7 cellular contexts compared by ENCODE assay signal in the genomic region with DNA sequence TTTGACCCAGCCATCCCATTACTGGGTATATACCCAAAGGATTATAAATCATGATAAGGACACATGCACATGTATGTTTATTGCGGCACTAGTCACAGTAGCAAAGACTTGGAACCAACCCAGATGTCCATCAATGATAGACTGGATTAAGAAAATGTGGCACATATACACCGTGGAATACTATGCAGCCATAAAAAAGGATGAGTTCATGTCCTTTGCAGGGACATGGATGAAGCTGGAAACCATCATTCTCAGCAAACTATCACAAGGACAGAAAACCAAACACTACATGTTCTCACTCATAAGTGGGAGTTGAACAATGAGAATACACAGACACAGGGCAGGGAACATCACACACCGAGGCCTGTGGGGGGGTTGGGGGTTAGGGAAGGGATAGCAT. TPM values are rescaled to one million over a fixed set of nuclear protein-coding genes. Genes with fewer than 3 reads are reported as not detected.
DNase-seq lines count a peak whose midpoint lies in the region; ATAC-seq, FAIRE-seq and TF ChIP-seq lines count a peak whose summit lies in the region.
"Not testable (repeated sequence)": the region's sequence is repeated elsewhere in the genome, so short reads cannot be mapped to it uniquely, and the experiment has no call there.

No MANE protein-coding gene starts in this region.

- H3K4me1 ChIP-seq in BLaER1 treated with 17β-estradiol and CSF1 and Interleukin-3, amounts not matched to agents 10 nM and 100 nM, result peaks cover 19 to 89% (median 48%) of the 10 kb centered on the region in 10 experiments
- H3K4me1 ChIP-seq in GM12878 (ENCODE audit: control insufficient read depth, insufficient read depth, low read length), result peaks cover 30% of the 10 kb centered on the region

- H3K27ac Mint-ChIP-seq in activated CD4-positive, alpha-beta memory T cell treated with anti-CD3 and anti-CD28 coated beads for 36 hours, result peak overlapping the region; percentile 67
- peak overlapping the region; percentile 18 for H3K27ac Mint-ChIP-seq in activated T-helper 1 cell treated with anti-CD3 and anti-CD28 coated beads, Interleukin-12 subunit alpha, Interleukin-12 subunit beta, Interleukin-2, Interleukin-4 antibody, amounts not matched to agents 30 ng/mL and 10 ng/mL and 1 ng/mL, durations not matched to agents 14 hours and 24 hours and 36 hours
- H3K27ac Mint-ChIP-seq in activated naive CD4-positive, alpha-beta T cell treated with anti-CD3 and anti-CD28 coated beads, Interleukin-2, amount 50 U/mL, for 24 hours, result peak overlapping the region; percentile 56
- H3K27ac Mint-ChIP-seq in natural killer cell treated with Interleukin-12 subunit alpha and Interleukin-12 subunit beta and Interleukin-15 and Interleukin-18, amount 100 ng/mL, for 72 hours, result peak overlapping the region; percentile 22

- peak; percentile 4 for DNase-seq in activated CD4-positive, alpha-beta memory T cell treated with anti-CD3 and anti-CD28 coated beads for 36 hours
- not testable (repeated sequence) for DNase-seq in activated T-helper 1 cell treated with anti-CD3 and anti-CD28 coated beads, Interleukin-12 subunit alpha, Interleukin-12 subunit beta, Interleukin-2, Interleukin-4 antibody, amounts not matched to agents 30 ng/mL and 10 ng/mL and 1 ng/mL, durations not matched to agents 14 hours and 24 hours and 36 hours (ENCODE audit: low spot score); GM12878 (ENCODE audit: low read depth, low spot score); natural killer cell treated with Interleukin-12 subunit alpha and Interleukin-12 subunit beta and Interleukin-15 and Interleukin-18, amount 100 ng/mL, for 72 hours (ENCODE audit: low spot score)

- peaks cover 0 to 49% (median 39%) of the 10 kb centered on the region in 11 experiments; a peak in 16 of 22 replicates for H3K9me3 ChIP-seq in BLaER1 treated with 17β-estradiol and CSF1 and Interleukin-3, amounts not matched to agents 10 nM and 100 nM (replicated peaks in 1 of 11)
- not testable (repeated sequence) for H3K9me3 ChIP-seq in SU-DHL-6 (ENCODE audit: insufficient read depth, low read length); GM12878 (replicated peaks; ENCODE audit: control insufficient read depth, insufficient read depth, low read length)

- H2AFZ ChIP-seq in SU-DHL-6 (ENCODE audit: low read depth, low read length, severe bottlenecking); GM12878 (ENCODE audit: control insufficient read depth, low read depth, low read length): not testable (repeated sequence)

- peaks cover 13% of the 10 kb centered on the region for H3K36me3 Mint-ChIP-seq in activated CD4-positive, alpha-beta memory T cell treated with anti-CD3 and anti-CD28 coated beads for 36 hours
- peaks cover 26% of the 10 kb centered on the region for H3K36me3 Mint-ChIP-seq in activated T-helper 1 cell treated with anti-CD3 and anti-CD28 coated beads, Interleukin-12 subunit alpha, Interleukin-12 subunit beta, Interleukin-2, Interleukin-4 antibody, amounts not matched to agents 30 ng/mL and 10 ng/mL and 1 ng/mL, durations not matched to agents 14 hours and 24 hours and 36 hours (ENCODE audit: low read depth)
- H3K36me3 Mint-ChIP-seq in activated naive CD4-positive, alpha-beta T cell treated with anti-CD3 and anti-CD28 coated beads, Interleukin-2, amount 50 U/mL, for 24 hours, result peaks cover 23% of the 10 kb centered on the region
- peaks cover 19% of the 10 kb centered on the region for H3K36me3 Mint-ChIP-seq in natural killer cell treated with Interleukin-12 subunit alpha and Interleukin-12 subunit beta and Interleukin-15 and Interleukin-18, amount 100 ng/mL, for 72 hours

- peaks cover 34% of the 10 kb centered on the region for H3F3A ChIP-seq in SU-DHL-6 (ENCODE audit: insufficient read depth)

- TF ChIP-seq CTCF in SU-DHL-6 (IDR thresholded peaks at IDR 0.05; ENCODE audit: insufficient read depth, low read length, poor library complexity, severe bottlenecking); GM12878 (IDR thresholded peaks at IDR 0.05 in 2 of 3, conservative IDR thresholded peaks at IDR 0.05 in 1 of 3; ENCODE audit: control insufficient read depth in 2 of 3, extremely low read depth in 1 of 3, insufficient read depth in 1 of 3, low read depth in 3 of 3, low read length in 3 of 3): not testable (repeated sequence)

- not testable (repeated sequence) for FAIRE-seq in GM12878 (lab: Jason Lieb, UNC)

- not testable (repeated sequence) for H3K27me3 Mint-ChIP-seq in activated CD4-positive, alpha-beta memory T cell treated with anti-CD3 and anti-CD28 coated beads for 36 hours; activated T-helper 1 cell treated with anti-CD3 and anti-CD28 coated beads, Interleukin-12 subunit alpha, Interleukin-12 subunit beta, Interleukin-2, Interleukin-4 antibody, amounts not matched to agents 30 ng/mL and 10 ng/mL and 1 ng/mL, durations not matched to agents 14 hours and 24 hours and 36 hours (ENCODE audit: insufficient read depth); activated naive CD4-positive, alpha-beta T cell treated with anti-CD3 and anti-CD28 coated beads, Interleukin-2, amount 50 U/mL, for 24 hours; natural killer cell treated with Interleukin-12 subunit alpha and Interleukin-12 subunit beta and Interleukin-15 and Interleukin-18, amount 100 ng/mL, for 72 hours

- H3K36me3 ChIP-seq in BLaER1 treated with 17β-estradiol and CSF1 and Interleukin-3, amounts not matched to agents 10 nM and 100 nM; SU-DHL-6 (ENCODE audit: low read length); GM12878 (ENCODE audit: control insufficient read depth in 2 of 2, insufficient read depth in 2 of 2, low read length in 1 of 2): not testable (repeated sequence)

- H3K4me2 ChIP-seq in BLaER1 treated with 17β-estradiol and CSF1 and Interleukin-3, amounts not matched to agents 10 nM and 100 nM, result peak overlapping the region in 2 of 11 experiments; percentile 57 to 75; a peak in 2 of 22 replicates
- not testable (repeated sequence) for H3K4me2 ChIP-seq in SU-DHL-6 (ENCODE audit: low read depth, low read length, poor library complexity, severe bottlenecking); GM12878 (ENCODE audit: control insufficient read depth, insufficient read depth)

- H3K27ac ChIP-seq in BLaER1 treated with 17β-estradiol and CSF1 and Interleukin-3, amounts not matched to agents 10 nM and 100 nM, result peak overlapping the region in 10 of 11 experiments; percentile 80 to 90 (median 84); a peak in 18 of 22 replicates
- peak overlapping the region; percentile 89; the same call in 1 of the 2 replicates for H3K27ac ChIP-seq in SU-DHL-6 (ENCODE audit: low read depth, low read length)
- H3K27ac ChIP-seq in GM12878 (ENCODE audit: control insufficient read depth, insufficient read depth), result not testable (repeated sequence)

- not testable (repeated sequence) for ATAC-seq in GM12878; natural killer cell treated with Interleukin-12 subunit alpha and Interleukin-12 subunit beta and Interleukin-15 and Interleukin-18, amount 100 ng/mL, for 72 hours

- TF ChIP-seq POLR2A in GM12878 (IDR thresholded peaks at IDR 0.05; ENCODE audit: low read depth, low read length), result not testable (repeated sequence)

- peaks cover 22% of the 10 kb centered on the region for H3K9me3 Mint-ChIP-seq in activated CD4-positive, alpha-beta memory T cell treated with anti-CD3 and anti-CD28 coated beads for 36 hours
- H3K9me3 Mint-ChIP-seq in activated T-helper 1 cell treated with anti-CD3 and anti-CD28 coated beads, Interleukin-12 subunit alpha, Interleukin-12 subunit beta, Interleukin-2, Interleukin-4 antibody, amounts not matched to agents 30 ng/mL and 10 ng/mL and 1 ng/mL, durations not matched to agents 14 hours and 24 hours and 36 hours, result peaks cover 28% of the 10 kb centered on the region
- not testable (repeated sequence) for H3K9me3 Mint-ChIP-seq in activated naive CD4-positive, alpha-beta T cell treated with anti-CD3 and anti-CD28 coated beads, Interleukin-2, amount 50 U/mL, for 24 hours; natural killer cell treated with Interleukin-12 subunit alpha and Interleukin-12 subunit beta and Interleukin-15 and Interleukin-18, amount 100 ng/mL, for 72 hours

- in situ Hi-C loops in GM12878 (cut with MboI), result not testable (repeated sequence)

- intact Hi-C loops in activated CD4-positive, alpha-beta memory T cell treated with anti-CD3 and anti-CD28 coated beads for 36 hours (cut with micrococcal nuclease), result loop anchor here (5.0 kb wide), 1 partner anchor 286 kb away; no protein-coding TSS in a partner anchor
- intact Hi-C loops in activated T-helper 1 cell treated with anti-CD3 and anti-CD28 coated beads, Interleukin-12 subunit alpha, Interleukin-12 subunit beta, Interleukin-2, Interleukin-4 antibody, amounts not matched to agents 30 ng/mL and 10 ng/mL and 1 ng/mL, durations not matched to agents 14 hours and 24 hours and 36 hours (cut with micrococcal nuclease), result loop anchor here (5.0 kb wide), 2 partner anchors 211 to 286 kb away; no protein-coding TSS in a partner anchor
- intact Hi-C loops in GM12878 (cut with micrococcal nuclease; ENCODE audit: unreplicated experiment), result not testable (repeated sequence)

- TF ChIP-seq EP300 in GM12878 (IDR thresholded peaks at IDR 0.05; ENCODE audit: borderline replicate concordance in 1 of 2, control insufficient read depth in 1 of 2, low read depth in 2 of 2, low read length in 2 of 2), result not testable (repeated sequence)

- not testable (repeated sequence) for H3K9ac ChIP-seq in BLaER1 treated with 17β-estradiol and CSF1 and Interleukin-3, amounts not matched to agents 10 nM and 100 nM; SU-DHL-6 (ENCODE audit: low read length); GM12878 (ENCODE audit: control insufficient read depth, insufficient read depth, low read length)

- not testable (repeated sequence) for TF ChIP-seq RAD21 in GM12878 (IDR thresholded peaks at IDR 0.05; ENCODE audit: insufficient read depth, low read depth, low read length)

- not testable (repeated sequence) for H3K4me3 ChIP-seq in BLaER1 treated with 17β-estradiol and CSF1 and Interleukin-3, amounts not matched to agents 10 nM and 100 nM; SU-DHL-6 (ENCODE audit: insufficient read depth, low read length, poor library complexity, severe bottlenecking); GM12878

- H3K27me3 ChIP-seq in BLaER1 treated with 17β-estradiol and CSF1 and Interleukin-3, amounts not matched to agents 10 nM and 100 nM; SU-DHL-6 (ENCODE audit: low read length); GM12878 (replicated peaks in 1 of 2; ENCODE audit: control insufficient read depth in 2 of 2, insufficient read depth in 2 of 2, low read length in 1 of 2): not testable (repeated sequence)

- H3K4me1 Mint-ChIP-seq in activated CD4-positive, alpha-beta memory T cell treated with anti-CD3 and anti-CD28 coated beads for 36 hours (ENCODE audit: low read depth), result peaks cover 76% of the 10 kb centered on the region
- H3K4me1 Mint-ChIP-seq in activated T-helper 1 cell treated with anti-CD3 and anti-CD28 coated beads, Interleukin-12 subunit alpha, Interleukin-12 subunit beta, Interleukin-2, Interleukin-4 antibody, amounts not matched to agents 30 ng/mL and 10 ng/mL and 1 ng/mL, durations not matched to agents 14 hours and 24 hours and 36 hours (ENCODE audit: low read depth), result peaks cover 74% of the 10 kb centered on the region
- H3K4me1 Mint-ChIP-seq in activated naive CD4-positive, alpha-beta T cell treated with anti-CD3 and anti-CD28 coated beads, Interleukin-2, amount 50 U/mL, for 24 hours, result peaks cover 82% of the 10 kb centered on the region
- peaks cover 50 to 60% of the 10 kb centered on the region in 2 donors for H3K4me1 Mint-ChIP-seq in natural killer cell treated with Interleukin-12 subunit alpha and Interleukin-12 subunit beta and Interleukin-15 and Interleukin-18, amount 100 ng/mL, for 72 hours (ENCODE audit: low read depth in 2 of 2)

- SMC1A ChIA-PET in GM12878 (lab: Charles Lee; ENCODE audit: uncharacterized antibody, unreplicated experiment), result interaction anchor here (0.6 to 7.4 kb wide), 5 partner anchors 10 to 209 kb away, joined by 3 to 69 read pairs (median 4); no protein-coding TSS in a partner anchor

- not testable (repeated sequence) for H3K4me3 Mint-ChIP-seq in activated CD4-positive, alpha-beta memory T cell treated with anti-CD3 and anti-CD28 coated beads for 36 hours; activated T-helper 1 cell treated with anti-CD3 and anti-CD28 coated beads, Interleukin-12 subunit alpha, Interleukin-12 subunit beta, Interleukin-2, Interleukin-4 antibody, amounts not matched to agents 30 ng/mL and 10 ng/mL and 1 ng/mL, durations not matched to agents 14 hours and 24 hours and 36 hours
- H3K4me3 Mint-ChIP-seq in activated naive CD4-positive, alpha-beta T cell treated with anti-CD3 and anti-CD28 coated beads, Interleukin-2, amount 50 U/mL, for 24 hours, result peak overlapping the region; percentile 42
- H3K4me3 Mint-ChIP-seq in natural killer cell treated with Interleukin-12 subunit alpha and Interleukin-12 subunit beta and Interleukin-15 and Interleukin-18, amount 100 ng/mL, for 72 hours, result peak overlapping the region; percentile 43

- 98% methylated on average over 2 of the region's 3 CpGs for WGBS in GM12878 (ENCODE audit: insufficient coverage, insufficient replicate concordance, low lambda C conversion rate, missing lambda C conversion rate)

- H3K79me2 ChIP-seq in SU-DHL-6 (ENCODE audit: insufficient read depth, low read length); GM12878 (ENCODE audit: control insufficient read depth, insufficient read depth, low read length): not testable (repeated sequence)

- POLR2A ChIA-PET in activated CD4-positive, alpha-beta memory T cell treated with anti-CD3 and anti-CD28 coated beads for 36 hours (lab: Charles Lee), result not testable (repeated sequence)
- POLR2A ChIA-PET in GM12878 (lab: Charles Lee), result interaction anchor here (1.8 kb wide), 1 partner anchor 29 kb away, joined by 5 read pairs; no protein-coding TSS in a partner anchor

- not testable (repeated sequence) for H4K20me1 ChIP-seq in BLaER1 treated with 17β-estradiol and CSF1 and Interleukin-3, amounts not matched to agents 10 nM and 100 nM; SU-DHL-6 (ENCODE audit: low read depth, low read length); GM12878 (ENCODE audit: control insufficient read depth, insufficient read depth)

- not testable (repeated sequence) for BruUV-seq in GM12878 (replicated peaks; lab: Mats Ljungman, UMichigan)

- H3K9me2 ChIP-seq in SU-DHL-6 (replicated peaks; ENCODE audit: insufficient read depth, low read length), result not testable (repeated sequence)

- CTCF ChIA-PET in activated CD4-positive, alpha-beta memory T cell treated with anti-CD3 and anti-CD28 coated beads for 36 hours (lab: Charles Lee), result interaction anchor here (0.7 to 2.1 kb wide), 4 partner anchors 18 to 44 kb away, joined by 3 to 9 read pairs (median 8); no protein-coding TSS in a partner anchor
- CTCF ChIA-PET in GM12878 (lab: Yijun Ruan, JAX), result interaction anchor here (0.8 to 7.5 kb wide), 4 partner anchors 9 to 73 kb away, joined by 3 to 199 read pairs (median 6); no protein-coding TSS in a partner anchor

- RAD21 ChIA-PET in GM12878 (lab: Charles Lee; ENCODE audit: unreplicated experiment), result interaction anchor here (1.4 to 4.0 kb wide), 2 partner anchors 9 to 17 kb away, joined by 4 to 30 read pairs; no protein-coding TSS in a partner anchor

RNA-seq across cellular contexts. Expression of gene GNL1, which starts 29.8 kb away (rescaled TPM):
- total RNA-seq in activated CD4-positive, alpha-beta memory T cell treated with anti-CD3 and anti-CD28 coated beads for 36 hours, result 10 to 100 TPM; 94.0 to 95.8 TPM
- 86.3 and 92.4 TPM in 2 replicates for total RNA-seq in activated T-helper 1 cell treated with anti-CD3 and anti-CD28 coated beads, Interleukin-12 subunit alpha, Interleukin-12 subunit beta, Interleukin-2, Interleukin-4 antibody, amounts not matched to agents 30 ng/mL and 10 ng/mL and 1 ng/mL, durations not matched to agents 14 hours and 24 hours and 36 hours
- total RNA-seq in GM12878 (2013; cell fraction: nucleolus; rRNA removed), result 35.1 and 45.9 TPM in 2 replicates
- total RNA-seq in GM12878 (2014; rRNA removed) (45.4 and 50.2 TPM in 2 replicates), GM12878 (2014; rRNA removed; fragmentation: Illumina TruSeq; extraction: Trizol) (30.6 and 30.7 TPM in 2 replicates), GM12878 (2021) (59.3 and 61.2 TPM in 2 replicates)
- polyA plus RNA-seq in GM12878 (2011; ENCODE audit: low read depth), result 16.8 TPM
- polyA plus RNA-seq in GM12878 (2011; rRNA removed) (45.1 and 51.4 TPM in 2 replicates), GM12878 (2014; fragmentation: Illumina TruSeq; extraction: Trizol) (38.7 and 40.2 TPM in 2 replicates), GM12878 (2014; fragmentation: Nextera tagmentation; extraction: Ambion mirVana) (1 to 10 TPM in 1 of 2 experiments, under 1 TPM in 1; 0.18 to 1.4 TPM), GM12878 (2014; rRNA removed) (40.7 and 45.3 TPM in 2 replicates), GM12878 (2016; fragmentation: Nextera tagmentation; extraction: Ambion mirVana) (10 to 100 TPM; 50.6 to 64.5 TPM)
- polyA plus RNA-seq in GM12878 (2011; cell fraction: cytosol; rRNA removed), result 51.4 and 60.2 TPM in 2 replicates
- 56.1 and 63.3 TPM in 2 replicates for polyA plus RNA-seq in GM12878 (2011; cell fraction: nucleus; rRNA removed)
- 40.1 and 45.6 TPM in 2 replicates for polyA plus RNA-seq in GM12878 (2012)
- polyA minus RNA-seq in GM12878 (2011; rRNA and poly(A)+ RNA removed), result 29.0 and 43.8 TPM in 2 replicates
- 16.2 and 17.4 TPM in 2 replicates for polyA minus RNA-seq in GM12878 (2011; cell fraction: cytosol; rRNA and poly(A)+ RNA removed)
- 8.5 and 11.2 TPM in 2 replicates for polyA minus RNA-seq in GM12878 (2011; cell fraction: nucleus; rRNA and poly(A)+ RNA removed)
- 10 to 100 TPM; 59.8 to 70.5 TPM for total RNA-seq in natural killer cell treated with Interleukin-12 subunit alpha and Interleukin-12 subunit beta and Interleukin-15 and Interleukin-18, amount 100 ng/mL, for 72 hours

RNA-seq across cellular contexts. Expression of gene PRR3, which starts 30.7 kb away (rescaled TPM):
- total RNA-seq in activated CD4-positive, alpha-beta memory T cell treated with anti-CD3 and anti-CD28 coated beads for 36 hours, result 10 to 100 TPM; 22.4 to 22.6 TPM
- total RNA-seq in activated T-helper 1 cell treated with anti-CD3 and anti-CD28 coated beads, Interleukin-12 subunit alpha, Interleukin-12 subunit beta, Interleukin-2, Interleukin-4 antibody, amounts not matched to agents 30 ng/mL and 10 ng/mL and 1 ng/mL, durations not matched to agents 14 hours and 24 hours and 36 hours, result 41.6 and 42.1 TPM in 2 replicates
- total RNA-seq in GM12878 (2013; cell fraction: nucleolus; rRNA removed), result 29.1 and 31.4 TPM in 2 replicates
- total RNA-seq in GM12878 (2014; rRNA removed) (20.0 and 22.7 TPM in 2 replicates), GM12878 (2014; rRNA removed; fragmentation: Illumina TruSeq; extraction: Trizol) (18.5 and 19.2 TPM in 2 replicates), GM12878 (2021) (19.5 and 20.2 TPM in 2 replicates)
- 7.4 TPM for polyA plus RNA-seq in GM12878 (2011; ENCODE audit: low read depth)
- polyA plus RNA-seq in GM12878 (2011; rRNA removed) (15.7 and 22.9 TPM in 2 replicates), GM12878 (2014; fragmentation: Illumina TruSeq; extraction: Trizol) (38.2 and 44.6 TPM in 2 replicates), GM12878 (2014; fragmentation: Nextera tagmentation; extraction: Ambion mirVana) (10 to 100 TPM; 14.0 to 16.3 TPM), GM12878 (2014; rRNA removed) (28.5 and 28.8 TPM in 2 replicates), GM12878 (2016; fragmentation: Nextera tagmentation; extraction: Ambion mirVana) (10 to 100 TPM; 18.4 to 20.8 TPM)
- polyA plus RNA-seq in GM12878 (2011; cell fraction: cytosol; rRNA removed), result 23.3 and 27.6 TPM in 2 replicates
- polyA plus RNA-seq in GM12878 (2011; cell fraction: nucleus; rRNA removed), result 19.7 and 20.5 TPM in 2 replicates
- 11.9 and 14.0 TPM in 2 replicates for polyA plus RNA-seq in GM12878 (2012)
- polyA minus RNA-seq in GM12878 (2011; rRNA and poly(A)+ RNA removed), result 19.4 and 23.9 TPM in 2 replicates
- 4.7 and 5.3 TPM in 2 replicates for polyA minus RNA-seq in GM12878 (2011; cell fraction: cytosol; rRNA and poly(A)+ RNA removed)
- 7.4 and 13.3 TPM in 2 replicates for polyA minus RNA-seq in GM12878 (2011; cell fraction: nucleus; rRNA and poly(A)+ RNA removed)
- total RNA-seq in natural killer cell treated with Interleukin-12 subunit alpha and Interleukin-12 subunit beta and Interleukin-15 and Interleukin-18, amount 100 ng/mL, for 72 hours, result 10 to 100 TPM; 13.0 to 23.8 TPM

RNA-seq across cellular contexts. Expression of gene HLA-E, which starts 37.1 kb away (rescaled TPM):
- total RNA-seq in activated CD4-positive, alpha-beta memory T cell treated with anti-CD3 and anti-CD28 coated beads for 36 hours, result 100 to 1,000 TPM; 481 to 485 TPM
- 476 and 483 TPM in 2 replicates for total RNA-seq in activated T-helper 1 cell treated with anti-CD3 and anti-CD28 coated beads, Interleukin-12 subunit alpha, Interleukin-12 subunit beta, Interleukin-2, Interleukin-4 antibody, amounts not matched to agents 30 ng/mL and 10 ng/mL and 1 ng/mL, durations not matched to agents 14 hours and 24 hours and 36 hours
- total RNA-seq in GM12878 (2013; cell fraction: nucleolus; rRNA removed), result 370 and 377 TPM in 2 replicates
- total RNA-seq in GM12878 (2014; rRNA removed) (483 and 499 TPM in 2 replicates), GM12878 (2014; rRNA removed; fragmentation: Illumina TruSeq; extraction: Trizol) (262 and 265 TPM in 2 replicates), GM12878 (2021) (390 and 409 TPM in 2 replicates)
- 300 TPM for polyA plus RNA-seq in GM12878 (2011; ENCODE audit: low read depth)
- polyA plus RNA-seq in GM12878 (2011; rRNA removed) (259 and 321 TPM in 2 replicates), GM12878 (2014; fragmentation: Illumina TruSeq; extraction: Trizol) (157 and 256 TPM in 2 replicates), GM12878 (2014; fragmentation: Nextera tagmentation; extraction: Ambion mirVana) (10 to 100 TPM; 35.1 to 62.3 TPM), GM12878 (2014; rRNA removed) (480 and 510 TPM in 2 replicates), GM12878 (2016; fragmentation: Nextera tagmentation; extraction: Ambion mirVana) (100 to 1,000 TPM; 251 to 272 TPM)
- polyA plus RNA-seq in GM12878 (2011; cell fraction: cytosol; rRNA removed), result 371 and 460 TPM in 2 replicates
- polyA plus RNA-seq in GM12878 (2011; cell fraction: nucleus; rRNA removed), result 254 and 282 TPM in 2 replicates
- 497 and 532 TPM in 2 replicates for polyA plus RNA-seq in GM12878 (2012)
- 217 and 352 TPM in 2 replicates for polyA minus RNA-seq in GM12878 (2011; rRNA and poly(A)+ RNA removed)
- polyA minus RNA-seq in GM12878 (2011; cell fraction: cytosol; rRNA and poly(A)+ RNA removed), result 109 and 129 TPM in 2 replicates
- 98.8 and 156 TPM in 2 replicates for polyA minus RNA-seq in GM12878 (2011; cell fraction: nucleus; rRNA and poly(A)+ RNA removed)
- total RNA-seq in natural killer cell treated with Interleukin-12 subunit alpha and Interleukin-12 subunit beta and Interleukin-15 and Interleukin-18, amount 100 ng/mL, for 72 hours, result 100 to 1,000 TPM; 355 to 567 TPM

RNA-seq across cellular contexts. Expression of gene ABCF1, which starts 44.8 kb away (rescaled TPM):
- total RNA-seq in activated CD4-positive, alpha-beta memory T cell treated with anti-CD3 and anti-CD28 coated beads for 36 hours, result 10 to 100 TPM; 87.0 to 87.1 TPM
- 115 and 120 TPM in 2 replicates for total RNA-seq in activated T-helper 1 cell treated with anti-CD3 and anti-CD28 coated beads, Interleukin-12 subunit alpha, Interleukin-12 subunit beta, Interleukin-2, Interleukin-4 antibody, amounts not matched to agents 30 ng/mL and 10 ng/mL and 1 ng/mL, durations not matched to agents 14 hours and 24 hours and 36 hours
- 19.3 and 20.7 TPM in 2 replicates for total RNA-seq in GM12878 (2013; cell fraction: nucleolus; rRNA removed)
- 55.2 and 55.3 TPM in 2 replicates for total RNA-seq in GM12878 (2014; rRNA removed)
- 57.4 and 63.4 TPM in 2 replicates for total RNA-seq in GM12878 (2014; rRNA removed; fragmentation: Illumina TruSeq; extraction: Trizol)
- total RNA-seq in GM12878 (2021), result 65.8 and 74.7 TPM in 2 replicates
- polyA plus RNA-seq in GM12878 (2011; ENCODE audit: low read depth), result 29.1 TPM
- 21.8 and 34.6 TPM in 2 replicates for polyA plus RNA-seq in GM12878 (2011; rRNA removed)
- 52.2 and 54.0 TPM in 2 replicates for polyA plus RNA-seq in GM12878 (2011; cell fraction: cytosol; rRNA removed)
- 69.8 and 87.7 TPM in 2 replicates for polyA plus RNA-seq in GM12878 (2011; cell fraction: nucleus; rRNA removed)
- 43.7 and 48.6 TPM in 2 replicates for polyA plus RNA-seq in GM12878 (2012)
- 68.4 and 79.6 TPM in 2 replicates for polyA plus RNA-seq in GM12878 (2014; fragmentation: Illumina TruSeq; extraction: Trizol)
- polyA plus RNA-seq in GM12878 (2014; fragmentation: Nextera tagmentation; extraction: Ambion mirVana), result 10 to 100 TPM; 21.3 to 26.1 TPM
- polyA plus RNA-seq in GM12878 (2014; rRNA removed), result 45.6 and 49.9 TPM in 2 replicates
- polyA plus RNA-seq in GM12878 (2016; fragmentation: Nextera tagmentation; extraction: Ambion mirVana), result 10 to 100 TPM; 56.5 to 62.3 TPM
- polyA minus RNA-seq in GM12878 (2011; rRNA and poly(A)+ RNA removed), result 63.1 and 67.0 TPM in 2 replicates
- 27.0 and 42.0 TPM in 2 replicates for polyA minus RNA-seq in GM12878 (2011; cell fraction: cytosol; rRNA and poly(A)+ RNA removed)
- polyA minus RNA-seq in GM12878 (2011; cell fraction: nucleus; rRNA and poly(A)+ RNA removed), result 15.8 and 43.3 TPM in 2 replicates
- total RNA-seq in natural killer cell treated with Interleukin-12 subunit alpha and Interleukin-12 subunit beta and Interleukin-15 and Interleukin-18, amount 100 ng/mL, for 72 hours, result 100 to 1,000 TPM in 1 of 2 donors, 10 to 100 TPM in 1; 94.8 to 122 TPM
